8 cellular contexts compared by ENCODE assay signal in genomic region chr9:129889936-129890717, GRCh38. TPM values are rescaled to one million over a fixed set of nuclear protein-coding genes. Genes with fewer than 3 reads are reported as not detected.
DNase-seq lines count a peak whose midpoint lies in the region; ATAC-seq lines count a peak whose summit lies in the region.

No MANE protein-coding gene starts in this region.

- H3K9me3 ChIP-seq in HUES6 (ENCODE audit: control insufficient read depth, insufficient read depth, low read depth, low read length) (no peaks in the 10 kb centered on the region), right cardiac atrium (ENCODE audit: control insufficient read depth, low read length) (no peaks in the 10 kb centered on the region)

- H3K27me3 ChIP-seq in HUES6 (ENCODE audit: control insufficient read depth, insufficient read depth, low read length) = no peaks in the 10 kb centered on the region
- H3K27me3 ChIP-seq in right cardiac atrium (ENCODE audit: control insufficient read depth, insufficient read depth) = no peaks in the 10 kb centered on the region

- no peak overlapping the region for H3K27ac ChIP-seq in HUES6 (ENCODE audit: low read depth, low read length)
- no peak overlapping the region for H3K27ac ChIP-seq in right cardiac atrium (ENCODE audit: low read length)

- peak overlapping the region; percentile 21 for H3K9ac ChIP-seq in HUES6 (ENCODE audit: low read length)

- intact Hi-C loops in right cardiac atrium (cut with DNase I) = loop anchor here (5.0 to 10.0 kb wide), 3 partner anchors 152 to 205 kb away; partner anchors contain the start of gene FNBP1 (in 4 of the 4)

- H3K4me3 ChIP-seq in HUES6 (ENCODE audit: low read depth, low read length) = peak overlapping the region; percentile 44
- no peak overlapping the region for H3K4me3 ChIP-seq in right cardiac atrium (ENCODE audit: low read length)

- ATAC-seq in right cardiac atrium (no peak), HG03521 (IDR thresholded peaks at IDR 0.05; ENCODE audit: unreplicated experiment) (no peak), GM21515 (IDR thresholded peaks at IDR 0.05; ENCODE audit: unreplicated experiment) (no peak), HG03342 (IDR thresholded peaks at IDR 0.05; ENCODE audit: unreplicated experiment) (no peak), GM21529 (IDR thresholded peaks at IDR 0.05; ENCODE audit: unreplicated experiment) (no peak)

- H3K36me3 ChIP-seq in HUES6 (ENCODE audit: control insufficient read depth, insufficient read depth, low read length) = peaks cover 4% of the 10 kb centered on the region

- peak; percentile 84 to 88 for DNase-seq in activated CD4-positive, alpha-beta T cell treated with anti-CD3 and anti-CD28 coated beads, Interleukin-2, amount 50 U/mL, for 48 hours
- DNase-seq in right cardiac atrium = peak in 2 of 3 donors; percentile 76 to 79
- DNase-seq in stimulated activated CD8-positive, alpha-beta memory T cell treated with anti-CD3 and anti-CD28 coated beads, Interleukin-4, amount 100 ng/mL, for 48 hours = peak; percentile 85

- 72% methylated on average over 37 of the region's 37 CpGs for WGBS in right cardiac atrium

- peaks cover 30% of the 10 kb centered on the region for H3K4me1 ChIP-seq in HUES6 (ENCODE audit: control insufficient read depth, insufficient read depth, low read length)
- H3K4me1 ChIP-seq in right cardiac atrium (ENCODE audit: control insufficient read depth, insufficient read depth, low read length) = no peaks in the 10 kb centered on the region

RNA-seq across cellular contexts. Expression of gene USP20, which starts 54.9 kb away (rescaled TPM):
- 10 to 100 TPM; 15.3 to 18.4 (median 16.7) TPM for total RNA-seq in right cardiac atrium
- polyA plus RNA-seq in right cardiac atrium = 12.9 TPM

RNA-seq across cellular contexts. Expression of gene C9orf78, which starts 55.1 kb away (rescaled TPM):
- total RNA-seq in right cardiac atrium = 10 to 100 TPM; 31.9 to 40.9 (median 33.9) TPM
- polyA plus RNA-seq in right cardiac atrium = 55.9 TPM
